1 cellular context compared by ENCODE assay signal in the genomic region with DNA sequence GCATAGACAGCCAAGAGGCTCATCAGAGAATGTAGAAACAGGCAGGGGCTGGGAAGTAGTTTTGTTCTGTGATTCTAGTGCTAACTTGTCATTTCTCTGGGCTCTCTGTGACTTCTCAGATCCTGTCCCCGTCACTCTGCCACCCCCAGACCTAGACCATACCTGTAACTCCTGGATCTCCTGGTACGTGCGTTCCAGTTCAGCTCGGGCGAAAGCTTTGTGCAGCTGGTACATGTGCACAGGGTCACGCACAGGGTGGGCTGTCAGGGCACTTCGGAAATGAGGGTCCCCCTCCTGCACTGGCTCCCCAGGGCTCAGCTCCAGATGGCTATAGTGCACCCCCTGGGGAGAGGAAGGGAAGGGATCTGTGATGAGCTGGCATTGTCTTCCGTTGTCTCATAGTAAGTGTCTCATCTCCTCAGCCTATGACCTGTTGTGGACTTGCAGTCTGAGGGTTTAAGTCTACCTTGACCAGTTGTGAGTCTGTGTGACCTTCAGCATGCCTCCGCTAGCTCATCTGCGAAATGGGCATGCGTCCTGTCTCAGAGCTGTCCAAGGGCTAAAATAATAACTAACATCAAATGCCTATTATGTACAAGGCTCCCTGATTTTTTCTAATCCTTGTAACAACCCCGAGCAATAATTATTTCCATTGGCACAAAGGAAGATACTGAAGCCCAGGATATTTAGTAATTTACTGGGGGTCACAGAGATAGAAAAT.
TF ChIP-seq lines count a peak whose summit lies in the region.

No MANE protein-coding gene starts in this region.

TF ChIP-seq in HepG2, 621 proteins besides CTCF, POLR2A, EP300 and RAD21:
- no peak for TF ChIP-seq ELF4 (CRISPR knock-in tag; IDR thresholded peaks at IDR 0.05; ENCODE audit: borderline replicate concordance)
- TF ChIP-seq ZC3H13 (CRISPR knock-in tag; IDR thresholded peaks at IDR 0.05), result peak; percentile 51; the same call in 1 of the 2 replicates
- no peak for TF ChIP-seq IKZF1 (IDR thresholded peaks at IDR 0.05)
- TF ChIP-seq CAMTA2 (CRISPR knock-in tag; IDR thresholded peaks at IDR 0.05; ENCODE audit: borderline replicate concordance), result 0 out of 2 replicates have a peak, but pooled peaks have one; percentile 62
- TF ChIP-seq ZNF10 (CRISPR knock-in tag; IDR thresholded peaks at IDR 0.05; ENCODE audit: borderline replicate concordance, low read depth), result no peak
- peak; percentile 85 for TF ChIP-seq RBM22 (optimal IDR thresholded peaks at IDR 0.05; ENCODE audit: low read length)
- 0 out of 2 replicates have a peak, but pooled peaks have one; percentile 4 for TF ChIP-seq ARNT2 (CRISPR knock-in tag; IDR thresholded peaks at IDR 0.05; ENCODE audit: low read depth)
- TF ChIP-seq SSRP1 (CRISPR knock-in tag; IDR thresholded peaks at IDR 0.05), result peak; percentile 65; the same call in 1 of the 2 replicates
- no peak for TF ChIP-seq MLLT10 (CRISPR knock-in tag; IDR thresholded peaks at IDR 0.05)
- peak; percentile 92 for TF ChIP-seq ZNF629 (CRISPR knock-in tag; conservative IDR thresholded peaks at IDR 0.05)
- TF ChIP-seq, protein P1, sequence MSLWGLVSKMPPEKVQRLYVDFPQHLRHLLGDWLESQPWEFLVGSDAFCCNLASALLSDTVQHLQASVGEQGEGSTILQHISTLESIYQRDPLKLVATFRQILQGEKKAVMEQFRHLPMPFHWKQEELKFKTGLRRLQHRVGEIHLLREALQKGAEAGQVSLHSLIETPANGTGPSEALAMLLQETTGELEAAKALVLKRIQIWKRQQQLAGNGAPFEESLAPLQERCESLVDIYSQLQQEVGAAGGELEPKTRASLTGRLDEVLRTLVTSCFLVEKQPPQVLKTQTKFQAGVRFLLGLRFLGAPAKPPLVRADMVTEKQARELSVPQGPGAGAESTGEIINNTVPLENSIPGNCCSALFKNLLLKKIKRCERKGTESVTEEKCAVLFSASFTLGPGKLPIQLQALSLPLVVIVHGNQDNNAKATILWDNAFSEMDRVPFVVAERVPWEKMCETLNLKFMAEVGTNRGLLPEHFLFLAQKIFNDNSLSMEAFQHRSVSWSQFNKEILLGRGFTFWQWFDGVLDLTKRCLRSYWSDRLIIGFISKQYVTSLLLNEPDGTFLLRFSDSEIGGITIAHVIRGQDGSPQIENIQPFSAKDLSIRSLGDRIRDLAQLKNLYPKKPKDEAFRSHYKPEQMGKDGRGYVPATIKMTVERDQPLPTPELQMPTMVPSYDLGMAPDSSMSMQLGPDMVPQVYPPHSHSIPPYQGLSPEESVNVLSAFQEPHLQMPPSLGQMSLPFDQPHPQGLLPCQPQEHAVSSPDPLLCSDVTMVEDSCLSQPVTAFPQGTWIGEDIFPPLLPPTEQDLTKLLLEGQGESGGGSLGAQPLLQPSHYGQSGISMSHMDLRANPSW (CRISPR knock-in tag; IDR thresholded peaks at IDR 0.05; ENCODE audit: borderline replicate concordance), result peak; percentile 20; the same call in 1 of the 2 replicates
- TF ChIP-seq, protein P2, sequence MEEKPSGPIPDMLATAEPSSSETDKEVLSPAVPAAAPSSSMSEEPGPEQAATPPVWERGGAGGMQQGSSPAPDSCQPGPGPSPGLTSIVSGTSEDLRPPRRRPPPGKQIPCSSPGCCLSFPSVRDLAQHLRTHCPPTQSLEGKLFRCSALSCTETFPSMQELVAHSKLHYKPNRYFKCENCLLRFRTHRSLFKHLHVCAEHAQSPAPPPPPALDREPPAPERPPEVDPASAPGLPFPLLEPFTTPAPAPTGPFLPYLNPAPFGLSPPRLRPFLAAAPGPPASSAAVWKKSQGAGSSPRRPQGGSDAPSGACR (CRISPR knock-in tag; IDR thresholded peaks at IDR 0.05), result peak; percentile 6; the same call in 1 of the 2 replicates
- TF ChIP-seq CHD4 (IDR thresholded peaks at IDR 0.05; ENCODE audit: borderline replicate concordance, low read length), result peak; percentile 70
- 0 out of 2 replicates have a peak, but pooled peaks have one; percentile 31 for TF ChIP-seq ZSCAN21 (CRISPR knock-in tag; IDR thresholded peaks at IDR 0.05; ENCODE audit: borderline replicate concordance)
- TF ChIP-seq ZNF136 (CRISPR knock-in tag; IDR thresholded peaks at IDR 0.05; ENCODE audit: low read depth), result 0 out of 2 replicates have a peak, but pooled peaks have one; percentile 16
- TF ChIP-seq SAFB2 (CRISPR knock-in tag; IDR thresholded peaks at IDR 0.05; ENCODE audit: borderline replicate concordance, low read depth), result 0 out of 2 replicates have a peak, but pooled peaks have one; percentile 10
- TF ChIP-seq, protein P3, sequence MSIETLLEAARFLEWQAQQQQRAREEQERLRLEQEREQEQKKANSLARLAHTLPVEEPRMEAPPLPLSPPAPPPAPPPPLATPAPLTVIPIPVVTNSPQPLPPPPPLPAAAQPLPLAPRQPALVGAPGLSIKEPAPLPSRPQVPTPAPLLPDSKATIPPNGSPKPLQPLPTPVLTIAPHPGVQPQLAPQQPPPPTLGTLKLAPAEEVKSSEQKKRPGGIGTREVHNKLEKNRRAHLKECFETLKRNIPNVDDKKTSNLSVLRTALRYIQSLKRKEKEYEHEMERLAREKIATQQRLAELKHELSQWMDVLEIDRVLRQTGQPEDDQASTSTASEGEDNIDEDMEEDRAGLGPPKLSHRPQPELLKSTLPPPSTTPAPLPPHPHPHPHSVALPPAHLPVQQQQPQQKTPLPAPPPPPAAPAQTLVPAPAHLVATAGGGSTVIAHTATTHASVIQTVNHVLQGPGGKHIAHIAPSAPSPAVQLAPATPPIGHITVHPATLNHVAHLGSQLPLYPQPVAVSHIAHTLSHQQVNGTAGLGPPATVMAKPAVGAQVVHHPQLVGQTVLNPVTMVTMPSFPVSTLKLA (IDR thresholded peaks at IDR 0.05), result no peak
- TF ChIP-seq GABPA (IDR thresholded peaks at IDR 0.05; ENCODE audit: low read depth, low read length), result no peak
- TF ChIP-seq GABPA (CRISPR knock-in tag; IDR thresholded peaks at IDR 0.05; ENCODE audit: low read depth), result 0 out of 2 replicates have a peak, but pooled peaks have one; percentile 3
TF ChIP-seq in HepG2: peak in this region for 13.
